In the genomic region with DNA sequence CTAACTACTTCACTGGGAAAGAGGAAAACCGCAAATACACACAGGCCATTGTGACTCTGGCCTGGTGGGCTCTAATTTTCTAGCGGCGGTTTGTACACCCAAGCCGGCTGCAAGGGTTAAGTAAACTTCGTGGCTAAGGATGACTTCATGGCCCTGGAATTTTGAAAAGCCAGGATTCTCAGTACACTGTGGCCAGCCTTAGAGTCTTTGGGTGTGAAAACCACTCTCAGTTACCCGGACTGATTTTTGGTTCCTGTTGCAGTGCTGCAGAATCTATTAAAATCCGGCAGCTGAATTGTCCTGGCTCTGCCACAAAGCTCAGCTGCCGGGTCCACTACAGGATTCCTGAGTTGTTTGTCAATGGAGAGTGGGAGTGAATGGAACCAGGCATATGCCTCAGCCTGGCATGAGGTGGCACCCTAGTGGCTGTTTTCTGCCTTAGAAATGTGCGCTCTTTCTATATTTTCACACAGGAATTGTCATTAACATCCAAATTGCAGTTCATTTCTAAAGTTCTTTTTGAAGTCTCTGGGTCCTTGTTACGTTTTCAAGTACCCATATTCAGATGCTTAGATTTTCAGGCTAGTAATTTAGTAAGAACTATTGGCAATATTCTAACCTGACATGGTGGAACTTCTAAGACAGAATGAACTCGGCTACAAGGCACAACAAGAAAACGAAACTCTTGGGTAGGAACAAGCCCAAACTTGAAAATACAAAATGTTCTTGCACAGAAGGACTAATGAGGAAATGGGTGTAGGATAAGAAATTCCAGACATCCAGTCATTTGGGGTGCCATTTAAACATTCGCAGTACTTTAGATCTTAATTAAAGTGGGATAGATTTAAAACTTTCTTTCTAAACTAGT, we compare ENCODE assay signal across 8 cellular contexts.
A peak's percentile ranks its signal among the peaks of the same experiment; 100 is the strongest.
DNase-seq lines count a peak whose midpoint lies in the region; ATAC-seq and TF ChIP-seq lines count a peak whose summit lies in the region.

No MANE protein-coding gene starts in this region.

- DNase-seq in GM12864 (ENCODE audit: low read depth) (no peak), NCI-H2107 treated with DMSO at 0.1 percent for 48 hours (lab: John Stamatoyannopoulos, UW; ENCODE audit: unreplicated experiment) (peak; percentile 53), anterior cingulate cortex (lab: John Stamatoyannopoulos, UW) (peak; percentile 2 to 93 (median 68)), left cardiac atrium (peak; percentile 78), prostate gland (ENCODE audit: low spot score) (peak; percentile 86)
- no peak for DNase-seq in activated CD4-positive, alpha-beta T cell treated with anti-CD3 and anti-CD28 coated beads for 1 hour

- ATAC-seq in left cardiac atrium: peak; percentile 91 to 92
- no peak for ATAC-seq in GM18505 (IDR thresholded peaks at IDR 0.05; ENCODE audit: unreplicated experiment)
- ATAC-seq in HG03280 (IDR thresholded peaks at IDR 0.05; ENCODE audit: unreplicated experiment): no peak

- intact Hi-C loops in left cardiac atrium (cut with DNase I) (loop anchor here (2.0 to 5.0 kb wide), 4 partner anchors 114 to 287 kb away; no protein-coding TSS in a partner anchor), prostate gland (cut with DNase I) (loop anchor here (2.0 to 5.0 kb wide), 2 partner anchors 259 to 286 kb away; no protein-coding TSS in a partner anchor)

- TF ChIP-seq CTCF in GM12864 (IDR thresholded peaks at IDR 0.05; ENCODE audit: low read depth, low read length, missing control alignments) (peak; percentile 49), prostate gland (IDR thresholded peaks at IDR 0.05) (peak; percentile 55 to 83 (median 82))

- TF ChIP-seq POLR2A in prostate gland (IDR thresholded peaks at IDR 0.05): no peak
- TF ChIP-seq POLR2A in GM18505 (IDR thresholded peaks at IDR 0.05; ENCODE audit: borderline replicate concordance, extremely low read depth, insufficient read depth, insufficient read length): no peak

- WGBS in prostate gland: 9% methylated on average over 13 of the region's 13 CpGs

- no peaks in the 10 kb centered on the region for H3K36me3 ChIP-seq in prostate gland

- H3K4me3 ChIP-seq in GM12864 (ENCODE audit: low read depth, low read length) (no peak overlapping the region), prostate gland (peak overlapping the region in 1 of 2 donors; percentile 13)

- no peaks in the 10 kb centered on the region for H3K9me3 ChIP-seq in prostate gland

- H3K27me3 ChIP-seq in prostate gland (replicated peaks; ENCODE audit: insufficient read depth): no peaks in the 10 kb centered on the region

- peak overlapping the region; percentile 55 to 68 for H3K27ac ChIP-seq in prostate gland

- no peaks in the 10 kb centered on the region for H3K4me1 ChIP-seq in prostate gland (replicated peaks)

Comparison
In these comparisons a context has a peak if more than half of its experiments do, and no peak if none do; other contexts are left out.
1. DNase-seq: peak in NCI-H2107 treated with DMSO at 0.1 percent for 48 hours (single experiment), anterior cingulate cortex (58 of 58), left cardiac atrium (single experiment) and prostate gland (single experiment); none in GM12864 (single experiment) and activated CD4-positive, alpha-beta T cell treated with anti-CD3 and anti-CD28 coated beads for 1 hour (single experiment).
2. ATAC-seq: peak in left cardiac atrium (2 of 2); none in GM18505 (single experiment) and HG03280 (single experiment).